In genomic region chr1:109928591-109929111, GRCh38 we compare ENCODE assay signal across 11 cellular contexts. TPM values are rescaled to one million over a fixed set of nuclear protein-coding genes. Genes with fewer than 3 reads are reported as not detected.
DNase-seq lines count a peak whose midpoint lies in the region; ATAC-seq and TF ChIP-seq lines count a peak whose summit lies in the region.
"Had no signal": no experiment of that assay in that cellular context is flagged by ENCODE, and none has a peak within 500 bp of the region (broad histone marks: within the 10 kb centered on the region; RNA-seq: fewer than 3 reads in every experiment).

No MANE protein-coding gene starts in this region.

- H3K36me3 ChIP-seq in right lobe of liver (peaks cover 0 to 34% (median 13%) of the 10 kb centered on the region in 4 donors), stomach smooth muscle (ENCODE audit: control insufficient read depth in 2 of 2, insufficient read depth in 2 of 2, low read length in 2 of 2) (peaks cover 39 to 40% of the 10 kb centered on the region in 2 donors)

- intact Hi-C loops in dorsolateral prefrontal cortex (cut with DNase I), result no loop called here
- intact Hi-C loops in right lobe of liver (cut with DNase I), result no loop called here

- H3K27ac ChIP-seq in dorsolateral prefrontal cortex (peak overlapping the region in 54 of 59 donors; percentile 9 to 83 (median 68)), right lobe of liver (peak overlapping the region; percentile 33 to 56 (median 37)), stomach smooth muscle (ENCODE audit: low read length) (peak overlapping the region; percentile 76)

- H3K4me3 ChIP-seq in dorsolateral prefrontal cortex (no peak overlapping the region), right lobe of liver (no peak overlapping the region), stomach smooth muscle (ENCODE audit: low read length in 2 of 2) (peak overlapping the region in 1 of 2 donors; percentile 15)

- H3K27me3 ChIP-seq in dorsolateral prefrontal cortex, result no peaks in the 10 kb centered on the region
- no peaks in the 10 kb centered on the region for H3K27me3 ChIP-seq in right lobe of liver
- no peaks in the 10 kb centered on the region for H3K27me3 ChIP-seq in stomach smooth muscle (ENCODE audit: control insufficient read depth in 1 of 2, insufficient read depth in 2 of 2, low read length in 2 of 2)

- no peak for TF ChIP-seq POLR2A in right lobe of liver (IDR thresholded peaks at IDR 0.05)

- 53% methylated on average over 3 of the region's 8 CpGs for WGBS in right lobe of liver (ENCODE audit: insufficient coverage, low coverage, low lambda C conversion rate, missing lambda C conversion rate)

- H3K9ac ChIP-seq in stomach smooth muscle (ENCODE audit: low read length in 2 of 2), result peak overlapping the region; percentile 36 to 46

- ATAC-seq in right lobe of liver, result peak; percentile 22 to 45 (median 30)
- no peak for ATAC-seq in HG03520 (IDR thresholded peaks at IDR 0.05; ENCODE audit: unreplicated experiment)
- ATAC-seq in activated CD4-positive, CD25-positive, alpha-beta regulatory T cell treated with anti-CD3 and anti-CD28 coated beads, Interleukin-2, amount 50 U/mL, for 24 hours, result no peak
- ATAC-seq: activated CD8-positive, alpha-beta T cell treated with anti-CD3 and anti-CD28 coated beads for 36 hours had no signal

- TF ChIP-seq CTCF in dorsolateral prefrontal cortex (IDR thresholded peaks at IDR 0.05 in 54 of 56, conservative IDR thresholded peaks at IDR 0.05 in 2 of 56; ENCODE audit: low read depth in 1 of 56, partially characterized antibody in 56 of 56) (no peak), right lobe of liver (IDR thresholded peaks at IDR 0.05) (no peak), GM10266 (IDR thresholded peaks at IDR 0.05; ENCODE audit: control insufficient read depth, insufficient read depth, low read depth, missing control alignments) (no peak)

- DNase-seq in HT1080 (ENCODE audit: low read depth), result peak; percentile 63
- DNase-seq in dorsolateral prefrontal cortex, result peak in 1 of 10 donors; percentile 50
- DNase-seq in right lobe of liver, result peak in 2 of 3 donors; percentile 60 to 71
- DNase-seq in NCI-H345 (lab: John Stamatoyannopoulos, UW), result no peak
- DNase-seq in GM10266 (ENCODE audit: extremely low spot score), result no peak
- DNase-seq: activated CD8-positive, alpha-beta T cell treated with anti-CD3 and anti-CD28 coated beads for 36 hours; DMS79; stimulated activated naive CD4-positive, alpha-beta T cell treated with Interleukin-2 at 50 U/mL for 16 hours had no signal

- H3K4me1 ChIP-seq in right lobe of liver, result peaks cover 0 to 51% (median 26%) of the 10 kb centered on the region in 4 donors
- peaks cover 67% of the 10 kb centered on the region for H3K4me1 ChIP-seq in stomach smooth muscle (ENCODE audit: control insufficient read depth, insufficient read depth, low read length)

- H3K9me3 ChIP-seq in right lobe of liver (no peaks in the 10 kb centered on the region), stomach smooth muscle (ENCODE audit: control insufficient read depth in 2 of 2, low read length in 2 of 2) (no peaks in the 10 kb centered on the region)

RNA-seq across cellular contexts. Expression of gene CSF1, which starts 18.0 kb away (rescaled TPM):
- total RNA-seq in HT1080 (2014; rRNA removed; shearing (Covaris generic)), result 19.9 and 22.0 TPM in 2 replicates
- polyA plus RNA-seq in HT1080 (2015; cell fraction: cytosol; rRNA removed), result 30.8 and 30.9 TPM in 2 replicates
- 53.4 and 65.8 TPM in 2 replicates for polyA plus RNA-seq in HT1080 (2015; cell fraction: nucleus; rRNA removed)
- 10 to 100 TPM in 117 of 120 experiments, 1 to 10 TPM in 3; 8.9 to 51.5 (median 20.8) TPM for total RNA-seq in dorsolateral prefrontal cortex
- total RNA-seq in right lobe of liver, result 10 to 100 TPM in 5 of 6 experiments, 1 to 10 TPM in 1; 4.8 to 44.1 (median 22.0) TPM

RNA-seq across cellular contexts. Expression of gene AHCYL1, which starts 55.9 kb away (rescaled TPM):
- 28.5 and 41.1 TPM in 2 replicates for total RNA-seq in HT1080 (2014; rRNA removed; shearing (Covaris generic))
- polyA plus RNA-seq in HT1080 (2015; cell fraction: cytosol; rRNA removed), result 86.4 and 103 TPM in 2 replicates
- 135 and 140 TPM in 2 replicates for polyA plus RNA-seq in HT1080 (2015; cell fraction: nucleus; rRNA removed)
- 100 to 1,000 TPM; 172 to 665 (median 292) TPM for total RNA-seq in dorsolateral prefrontal cortex
- total RNA-seq in right lobe of liver, result 10 to 100 TPM; 51.4 to 77.5 (median 56.0) TPM

Comparison
In these comparisons a context has a peak if more than half of its experiments do, and no peak if none do; other contexts are left out.
1. DNase-seq: peak in HT1080 (single experiment) and right lobe of liver (2 of 3); none in NCI-H345 (single experiment) and GM10266 (single experiment).
2. ATAC-seq: peak in right lobe of liver (4 of 4); none in HG03520 (single experiment) and activated CD4-positive, CD25-positive, alpha-beta regulatory T cell treated with anti-CD3 and anti-CD28 coated beads, Interleukin-2, amount 50 U/mL, for 24 hours (0 of 2).
3. Peak in every context shown above with its lines, with median percentiles within 50 percentile points of each other: H3K27ac ChIP-seq.